Comparison of ENCODE assay signal across 8 cellular contexts in the genomic region with DNA sequence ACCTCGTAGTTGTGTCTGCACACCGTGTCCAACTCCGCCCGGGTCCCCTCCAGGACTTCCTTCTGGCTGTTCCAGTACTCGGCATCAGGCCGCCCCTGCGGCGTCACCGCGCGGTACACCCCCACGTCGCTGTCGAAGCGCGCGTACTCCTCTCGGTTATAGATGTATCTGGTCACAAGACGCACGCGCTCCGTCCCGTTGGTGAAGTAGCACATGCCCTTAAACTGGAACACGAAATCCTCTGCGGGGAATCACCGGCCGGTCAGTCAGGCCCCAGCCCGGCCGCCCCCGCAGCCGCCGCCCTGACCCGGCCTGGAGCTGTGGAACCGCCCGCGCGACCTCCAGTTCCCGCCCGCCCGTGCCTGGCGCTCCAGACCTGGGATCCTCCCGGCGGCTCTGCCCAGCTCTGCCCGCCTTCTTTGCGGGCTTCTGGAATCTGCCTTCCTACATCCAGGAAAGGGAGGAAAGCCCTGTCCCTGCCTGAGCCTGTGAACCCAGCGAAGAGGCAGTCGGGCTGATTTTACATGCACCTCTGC. TPM values are rescaled to one million over a fixed set of nuclear protein-coding genes. Genes with fewer than 3 reads are reported as not detected.
DNase-seq lines count a peak whose midpoint lies in the region; TF ChIP-seq lines count a peak whose summit lies in the region.

No MANE protein-coding gene starts in this region.

- H2BK12ac ChIP-seq in mesenchymal stem cell (ENCODE audit: low read length in 2 of 2): no peak overlapping the region

- H3K9me3 Mint-ChIP-seq in neural progenitor cell: no peaks in the 10 kb centered on the region

- H2BK15ac ChIP-seq in mesenchymal stem cell (ENCODE audit: low read depth, poor library complexity, severe bottlenecking): no peak overlapping the region

- H3K9me3 ChIP-seq in neural progenitor cell (ENCODE audit: low read depth) (no peaks in the 10 kb centered on the region), mesenchymal stem cell (ENCODE audit: control insufficient read depth, low read length) (no peaks in the 10 kb centered on the region)

- H3F3A ChIP-seq in neural progenitor cell (ENCODE audit: low read depth): no peaks in the 10 kb centered on the region

- DNase-seq in GDM1 (lab: John Stamatoyannopoulos, UW): peak; percentile 16
- peak in 3 of 5 donors; percentile 29 to 69 (median 32) for DNase-seq in T-helper 1 cell
- peak; percentile 6 for DNase-seq in choroid plexus epithelial cell (ENCODE audit: low read depth)
- peak; percentile 10 for DNase-seq in neural progenitor cell (ENCODE audit: low spot score)
- DNase-seq in mesenchymal stem cell: no peak
- no peak for DNase-seq in NCI-H146 (lab: John Stamatoyannopoulos, UW)
- no peak for DNase-seq in NCI-H510A treated with DMSO at 0.1 percent for 48 hours (lab: John Stamatoyannopoulos, UW)
- no peak for DNase-seq in NOMO-1 (lab: John Stamatoyannopoulos, UW; ENCODE audit: unreplicated experiment in 2 of 2)

- H3K79me2 ChIP-seq in neural progenitor cell (ENCODE audit: low read depth): no peaks in the 10 kb centered on the region

- no peak overlapping the region for H4K8ac ChIP-seq in mesenchymal stem cell (ENCODE audit: low read length)

- H3K4ac ChIP-seq in mesenchymal stem cell (ENCODE audit: low read depth in 1 of 2, low read length in 2 of 2): no peak overlapping the region

- no peak overlapping the region for H3K27ac Mint-ChIP-seq in neural progenitor cell

- 5% methylated on average over 44 of the region's 47 CpGs for WGBS in mesenchymal stem cell

- H3K23ac ChIP-seq in mesenchymal stem cell (ENCODE audit: low read length in 2 of 2): no peak overlapping the region

- H3K27me3 ChIP-seq in neural progenitor cell (peaks cover 10% of the 10 kb centered on the region), mesenchymal stem cell (ENCODE audit: control insufficient read depth in 1 of 2, insufficient read depth in 1 of 2, low read length in 2 of 2) (peaks cover 4 to 53% of the 10 kb centered on the region in 2 experiments)

- TF ChIP-seq CTCF in choroid plexus epithelial cell (conservative IDR thresholded peaks at IDR 0.05; ENCODE audit: low read depth, low read length) (no peak), neural progenitor cell (IDR thresholded peaks at IDR 0.05) (no peak)

- H2AFZ ChIP-seq in neural progenitor cell (replicated peaks) (no peak overlapping the region), mesenchymal stem cell (ENCODE audit: low read depth, low read length) (no peak overlapping the region)

- no peaks in the 10 kb centered on the region for H3K36me3 ChIP-seq in neural progenitor cell
- no peaks in the 10 kb centered on the region for H3K36me3 ChIP-seq in mesenchymal stem cell (ENCODE audit: control insufficient read depth in 1 of 2, insufficient read depth in 2 of 2, low read depth in 1 of 2, low read length in 2 of 2)

- no peak overlapping the region for H2BK120ac ChIP-seq in mesenchymal stem cell (ENCODE audit: low read depth, low read length)

- H3K9ac ChIP-seq in neural progenitor cell: no peak overlapping the region
- no peak overlapping the region for H3K9ac ChIP-seq in mesenchymal stem cell (ENCODE audit: low read length)

- H3K4me1 ChIP-seq in neural progenitor cell (no peaks in the 10 kb centered on the region), mesenchymal stem cell (ENCODE audit: control insufficient read depth, insufficient read depth, low read depth, low read length) (no peaks in the 10 kb centered on the region)

- H3K4me2 ChIP-seq in neural progenitor cell: no peak overlapping the region
- H3K4me2 ChIP-seq in mesenchymal stem cell (ENCODE audit: low read length, poor library complexity, severe bottlenecking): no peak overlapping the region

- H3K27ac ChIP-seq in neural progenitor cell (no peak overlapping the region), mesenchymal stem cell (ENCODE audit: low read length, poor library complexity, severe bottlenecking) (no peak overlapping the region)

- H2BK5ac ChIP-seq in mesenchymal stem cell (ENCODE audit: low read depth, low read length, poor library complexity, severe bottlenecking): no peak overlapping the region

- H3K4me3 ChIP-seq in choroid plexus epithelial cell (ENCODE audit: low read depth, low read length) (no peak overlapping the region), neural progenitor cell (no peak overlapping the region), mesenchymal stem cell (ENCODE audit: insufficient read depth in 1 of 2, low read depth in 1 of 2, low read length in 2 of 2) (peak overlapping the region in 1 of 2 experiments; percentile 71)

- H4K91ac ChIP-seq in mesenchymal stem cell (ENCODE audit: low read length): no peak overlapping the region

- H4K20me1 ChIP-seq in neural progenitor cell (ENCODE audit: low read depth): no peaks in the 10 kb centered on the region

- no peaks in the 10 kb centered on the region for H3K79me1 ChIP-seq in mesenchymal stem cell (replicated peaks; ENCODE audit: low read length, poor library complexity, severe bottlenecking)

- no peak overlapping the region for H3K18ac ChIP-seq in mesenchymal stem cell (ENCODE audit: low read depth in 1 of 2, low read length in 2 of 2)

- no peak overlapping the region for H3K14ac ChIP-seq in mesenchymal stem cell (ENCODE audit: low read length in 2 of 2)

- H3K4me1 Mint-ChIP-seq in neural progenitor cell: peaks cover 11% of the 10 kb centered on the region

- no peak overlapping the region for H2AK5ac ChIP-seq in mesenchymal stem cell (ENCODE audit: low read length, severe bottlenecking)

- peaks cover 29% of the 10 kb centered on the region for H3K27me3 Mint-ChIP-seq in neural progenitor cell (ENCODE audit: insufficient read depth, low read depth)

- peaks cover 2% of the 10 kb centered on the region for H3K36me3 Mint-ChIP-seq in neural progenitor cell

- peak overlapping the region; percentile 66 for H3K4me3 Mint-ChIP-seq in neural progenitor cell

RNA-seq across cellular contexts. Expression of a gene that starts 1.6 kb away (rescaled TPM):
- total RNA-seq in neural progenitor cell (ENCODE audit: low replicate concordance): 4.7 and 6.6 TPM in 2 replicates
- polyA plus RNA-seq in mesenchymal stem cell (2013, experiment 1 of 2): not detected
- not detected for polyA plus RNA-seq in mesenchymal stem cell (2013, experiment 2 of 2)

RNA-seq across cellular contexts. Expression of a gene that starts 27.7 kb away (rescaled TPM):
- total RNA-seq in neural progenitor cell (ENCODE audit: low replicate concordance): not detected in 2 replicates
- not detected for polyA plus RNA-seq in mesenchymal stem cell (2013, experiment 1 of 2)
- not detected for polyA plus RNA-seq in mesenchymal stem cell (2013, experiment 2 of 2)

Comparison
In these comparisons a context has a peak if more than half of its experiments do, and no peak if none do; other contexts are left out.
1. DNase-seq: peak in GDM1 (single experiment), T-helper 1 cell (3 of 5), choroid plexus epithelial cell (single experiment) and neural progenitor cell (single experiment); none in mesenchymal stem cell (single experiment), NCI-H146 (single experiment), NCI-H510A treated with DMSO at 0.1 percent for 48 hours (single experiment) and NOMO-1 (0 of 2).